ENCODE assay signal across 8 cellular contexts in genomic region chr1:115337633-115338456, GRCh38. TPM values are rescaled to one million over a fixed set of nuclear protein-coding genes. Genes with fewer than 3 reads are reported as not detected.
DNase-seq lines count a peak whose midpoint lies in the region; ATAC-seq and TF ChIP-seq lines count a peak whose summit lies in the region.

NGF (minus strand) TSS chr1:115338249; CDS start chr1:115286795, 51,454 bp downstream.

- peaks cover 0 to 9% of the 10 kb centered on the region in 2 donors for H3K4me1 ChIP-seq in esophagus (ENCODE audit: control insufficient read depth in 2 of 2, insufficient read depth in 2 of 2, low read length in 1 of 2)
- H3K4me1 ChIP-seq in Caco-2, result no peaks in the 10 kb centered on the region

- H3K27ac Mint-ChIP-seq in natural killer cell, result no peak within 1 kb of the TSS
- H3K27ac Mint-ChIP-seq in activated naive CD8-positive, alpha-beta T cell treated with anti-CD3 and anti-CD28 coated beads, Interleukin-2, amount 50 U/mL, for 24 hours, result no peak within 1 kb of the TSS
- no peak within 1 kb of the TSS for H3K27ac Mint-ChIP-seq in Caco-2 (ENCODE audit: unreplicated experiment)

- no peak for TF ChIP-seq RAD21 in neural cell (conservative IDR thresholded peaks at IDR 0.05)

- no peak for TF ChIP-seq EP300 in neural cell (conservative IDR thresholded peaks at IDR 0.05; ENCODE audit: poor library complexity, severe bottlenecking)

- H3K9me3 Mint-ChIP-seq in natural killer cell, result no peaks in the 10 kb centered on the region
- H3K9me3 Mint-ChIP-seq in activated naive CD8-positive, alpha-beta T cell treated with anti-CD3 and anti-CD28 coated beads, Interleukin-2, amount 50 U/mL, for 24 hours, result no peaks in the 10 kb centered on the region
- H3K9me3 Mint-ChIP-seq in Caco-2 (ENCODE audit: unreplicated experiment), result no peaks in the 10 kb centered on the region

- H3K9ac ChIP-seq in neural cell (ENCODE audit: low read length), result peak within 1 kb of the TSS; percentile 34

- H3K4me2 ChIP-seq in neural cell (ENCODE audit: low read length), result peak within 1 kb of the TSS; percentile 84

- H3K4me3 Mint-ChIP-seq in natural killer cell, result no peak within 1 kb of the TSS
- H3K4me3 Mint-ChIP-seq in activated naive CD8-positive, alpha-beta T cell treated with anti-CD3 and anti-CD28 coated beads, Interleukin-2, amount 50 U/mL, for 24 hours, result no peak within 1 kb of the TSS
- no peak within 1 kb of the TSS for H3K4me3 Mint-ChIP-seq in Caco-2 (ENCODE audit: unreplicated experiment)

- H3K36me3 Mint-ChIP-seq in natural killer cell, result no peaks in the 10 kb centered on the region
- H3K36me3 Mint-ChIP-seq in activated naive CD8-positive, alpha-beta T cell treated with anti-CD3 and anti-CD28 coated beads, Interleukin-2, amount 50 U/mL, for 24 hours (ENCODE audit: low read depth), result no peaks in the 10 kb centered on the region
- no peaks in the 10 kb centered on the region for H3K36me3 Mint-ChIP-seq in Caco-2 (ENCODE audit: insufficient read depth, unreplicated experiment)

- CTCF ChIA-PET in Caco-2 (lab: Charles Lee), result no interaction called here

- 2% methylated on average over 60 to 69 of the region's 69 CpGs for WGBS in esophagus, 2 donors

- H3K27me3 ChIP-seq in esophagus (ENCODE audit: control insufficient read depth in 1 of 2, insufficient read depth in 2 of 2, low read length in 2 of 2) (peaks cover 0 to 9% of the 10 kb centered on the region in 2 donors), neural cell (ENCODE audit: insufficient read depth, low read depth, low read length) (peaks cover 38% of the 10 kb centered on the region), Caco-2 (replicated peaks; ENCODE audit: control insufficient read depth, insufficient read depth, low read length) (no peaks in the 10 kb centered on the region)

- POLR2A ChIA-PET in Caco-2 (lab: Charles Lee), result no interaction called here

- H3K27ac ChIP-seq in esophagus (ENCODE audit: low read depth in 2 of 2, low read length in 1 of 2) (peak within 1 kb of the TSS; percentile 8 to 47), neural cell (ENCODE audit: low read length) (no peak within 1 kb of the TSS)

- no TSS peak for BruUV-seq in Caco-2 (replicated peaks; lab: Mats Ljungman, UMichigan)

- DNase-seq in COLO668 (lab: John Stamatoyannopoulos, UW; ENCODE audit: unreplicated experiment) (peak; percentile 75), NCI-H2107 treated with DMSO at 0.1 percent for 48 hours (lab: John Stamatoyannopoulos, UW; ENCODE audit: unreplicated experiment) (peak; percentile 42), natural killer cell (no peak), NCI-H1694 (lab: John Stamatoyannopoulos, UW) (no peak), Caco-2 (no peak)
- DNase-seq in activated naive CD8-positive, alpha-beta T cell treated with anti-CD3 and anti-CD28 coated beads, Interleukin-2, amount 50 U/mL, for 24 hours, result no peak

- peak within 1 kb of the TSS; percentile 27 to 47 for H3K4me3 ChIP-seq in esophagus (ENCODE audit: low read depth in 1 of 2, low read length in 2 of 2)
- H3K4me3 ChIP-seq in neural cell (ENCODE audit: low read length), result peak within 1 kb of the TSS; percentile 73
- no peak within 1 kb of the TSS for H3K4me3 ChIP-seq in Caco-2 (ENCODE audit: low read depth, low read length)

- no peak for ATAC-seq in natural killer cell
- no peak for ATAC-seq in activated naive CD8-positive, alpha-beta T cell treated with anti-CD3 and anti-CD28 coated beads, Interleukin-2, amount 50 U/mL, for 24 hours

- H3K36me3 ChIP-seq in esophagus (ENCODE audit: control insufficient read depth in 2 of 2, insufficient read depth in 2 of 2, low read length in 1 of 2) (no peaks in the 10 kb centered on the region), neural cell (ENCODE audit: insufficient read depth, low read length) (no peaks in the 10 kb centered on the region), Caco-2 (ENCODE audit: control insufficient read depth, insufficient read depth, low read length) (no peaks in the 10 kb centered on the region)

- peaks cover 23 to 39% of the 10 kb centered on the region in 2 donors for H3K27me3 Mint-ChIP-seq in natural killer cell (ENCODE audit: low read depth in 2 of 2)
- peaks cover 43% of the 10 kb centered on the region for H3K27me3 Mint-ChIP-seq in activated naive CD8-positive, alpha-beta T cell treated with anti-CD3 and anti-CD28 coated beads, Interleukin-2, amount 50 U/mL, for 24 hours
- no peaks in the 10 kb centered on the region for H3K27me3 Mint-ChIP-seq in Caco-2 (ENCODE audit: insufficient read depth, unreplicated experiment)

- no peaks in the 10 kb centered on the region for H3F3A ChIP-seq in neural cell (ENCODE audit: insufficient read depth, low read length, poor library complexity, severe bottlenecking)

- H4K20me1 ChIP-seq in neural cell (ENCODE audit: insufficient read depth), result no peaks in the 10 kb centered on the region

- H3K79me2 ChIP-seq in neural cell (replicated peaks; ENCODE audit: insufficient read depth, low read length), result no peaks in the 10 kb centered on the region

- H2AFZ ChIP-seq in neural cell (ENCODE audit: low read depth, low read length), result no peak within 1 kb of the TSS

- TF ChIP-seq CTCF in neural cell (IDR thresholded peaks at IDR 0.05; ENCODE audit: poor library complexity, severe bottlenecking) (no peak), natural killer cell (IDR thresholded peaks at IDR 0.05) (no peak), Caco-2 (IDR thresholded peaks at IDR 0.05; ENCODE audit: insufficient read depth in 1 of 2, low read depth in 1 of 2, low read length in 1 of 2, severe bottlenecking in 1 of 2, unreplicated experiment in 1 of 2) (no peak)

- intact Hi-C loops in natural killer cell (cut with micrococcal nuclease), result no loop called here
- intact Hi-C loops in Caco-2 (cut with micrococcal nuclease; ENCODE audit: unreplicated experiment), result no loop called here

- H3K9me2 ChIP-seq in neural cell (ENCODE audit: insufficient read depth, low read length), result no peaks in the 10 kb centered on the region

- H3K9me3 ChIP-seq in esophagus (ENCODE audit: control insufficient read depth in 2 of 2, insufficient read depth in 1 of 2, low read depth in 1 of 2, low read length in 1 of 2) (no peaks in the 10 kb centered on the region), neural cell (ENCODE audit: low read length) (no peaks in the 10 kb centered on the region), Caco-2 (no peaks in the 10 kb centered on the region)

- no peaks in the 10 kb centered on the region for H3K4me1 Mint-ChIP-seq in natural killer cell
- peaks cover 2% of the 10 kb centered on the region for H3K4me1 Mint-ChIP-seq in activated naive CD8-positive, alpha-beta T cell treated with anti-CD3 and anti-CD28 coated beads, Interleukin-2, amount 50 U/mL, for 24 hours
- H3K4me1 Mint-ChIP-seq in Caco-2 (ENCODE audit: low read depth, unreplicated experiment), result peaks cover 7% of the 10 kb centered on the region

TF ChIP-seq in neural cell, 6 proteins besides CTCF, POLR2A, EP300 and RAD21:
- TF ChIP-seq MXI1 (conservative IDR thresholded peaks at IDR 0.05; ENCODE audit: poor library complexity, severe bottlenecking) (no peak), POLR2AphosphoS5 (IDR thresholded peaks at IDR 0.05) (peak; percentile 16)
TF ChIP-seq in neural cell: peak in this region for 1.

RNA-seq across cellular contexts. Expression of gene NGF, which starts in this region (rescaled TPM):
- polyA plus RNA-seq in esophagus (under 1 TPM; 0.35 to 0.39 TPM), neural cell (not detected in 2 replicates)
- polyA minus RNA-seq in neural cell, result not detected in 2 replicates
- total RNA-seq in natural killer cell (not detected), Caco-2 (2022) (not detected in 2 replicates)

Comparison
In these comparisons a context has a peak if more than half of its experiments do, and no peak if none do; other contexts are left out.
1. DNase-seq: peak in COLO668 (single experiment) and NCI-H2107 treated with DMSO at 0.1 percent for 48 hours (single experiment); none in natural killer cell (single experiment), NCI-H1694 (single experiment), activated naive CD8-positive, alpha-beta T cell treated with anti-CD3 and anti-CD28 coated beads, Interleukin-2, amount 50 U/mL, for 24 hours (single experiment) and Caco-2 (0 of 2).